ENCODE assay signal across 2 cellular contexts in genomic region chr4:40306203-40306602, GRCh38.
TF ChIP-seq lines count a peak whose summit lies in the region.

No MANE protein-coding gene starts in this region.

TF ChIP-seq in WTC11, 78 proteins besides CTCF, POLR2A, EP300 and RAD21:
- TF ChIP-seq ZNF396 (CRISPR knock-in tag; IDR thresholded peaks at IDR 0.05; ENCODE audit: borderline replicate concordance), result no peak

TF ChIP-seq in H1, 55 proteins besides CTCF, POLR2A, EP300 and RAD21:
- TF ChIP-seq EGR1 (IDR thresholded peaks at IDR 0.05; ENCODE audit: borderline replicate concordance, low read depth, low read length) (no peak), TEAD4 (IDR thresholded peaks at IDR 0.05; ENCODE audit: low read depth, low read length) (no peak), BCL11A (IDR thresholded peaks at IDR 0.05; ENCODE audit: low read depth in 2 of 2, low read length in 2 of 2) (no peak), NRF1 (IDR thresholded peaks at IDR 0.05; ENCODE audit: low read depth, low read length) (no peak), YY1 (IDR thresholded peaks at IDR 0.05; ENCODE audit: low read depth, low read length) (no peak)
- TF ChIP-seq, protein P1, sequence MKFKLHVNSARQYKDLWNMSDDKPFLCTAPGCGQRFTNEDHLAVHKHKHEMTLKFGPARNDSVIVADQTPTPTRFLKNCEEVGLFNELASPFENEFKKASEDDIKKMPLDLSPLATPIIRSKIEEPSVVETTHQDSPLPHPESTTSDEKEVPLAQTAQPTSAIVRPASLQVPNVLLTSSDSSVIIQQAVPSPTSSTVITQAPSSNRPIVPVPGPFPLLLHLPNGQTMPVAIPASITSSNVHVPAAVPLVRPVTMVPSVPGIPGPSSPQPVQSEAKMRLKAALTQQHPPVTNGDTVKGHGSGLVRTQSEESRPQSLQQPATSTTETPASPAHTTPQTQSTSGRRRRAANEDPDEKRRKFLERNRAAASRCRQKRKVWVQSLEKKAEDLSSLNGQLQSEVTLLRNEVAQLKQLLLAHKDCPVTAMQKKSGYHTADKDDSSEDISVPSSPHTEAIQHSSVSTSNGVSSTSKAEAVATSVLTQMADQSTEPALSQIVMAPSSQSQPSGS (IDR thresholded peaks at IDR 0.05; ENCODE audit: low read length), result no peak
